14 cellular contexts compared by ENCODE assay signal in the genomic region with DNA sequence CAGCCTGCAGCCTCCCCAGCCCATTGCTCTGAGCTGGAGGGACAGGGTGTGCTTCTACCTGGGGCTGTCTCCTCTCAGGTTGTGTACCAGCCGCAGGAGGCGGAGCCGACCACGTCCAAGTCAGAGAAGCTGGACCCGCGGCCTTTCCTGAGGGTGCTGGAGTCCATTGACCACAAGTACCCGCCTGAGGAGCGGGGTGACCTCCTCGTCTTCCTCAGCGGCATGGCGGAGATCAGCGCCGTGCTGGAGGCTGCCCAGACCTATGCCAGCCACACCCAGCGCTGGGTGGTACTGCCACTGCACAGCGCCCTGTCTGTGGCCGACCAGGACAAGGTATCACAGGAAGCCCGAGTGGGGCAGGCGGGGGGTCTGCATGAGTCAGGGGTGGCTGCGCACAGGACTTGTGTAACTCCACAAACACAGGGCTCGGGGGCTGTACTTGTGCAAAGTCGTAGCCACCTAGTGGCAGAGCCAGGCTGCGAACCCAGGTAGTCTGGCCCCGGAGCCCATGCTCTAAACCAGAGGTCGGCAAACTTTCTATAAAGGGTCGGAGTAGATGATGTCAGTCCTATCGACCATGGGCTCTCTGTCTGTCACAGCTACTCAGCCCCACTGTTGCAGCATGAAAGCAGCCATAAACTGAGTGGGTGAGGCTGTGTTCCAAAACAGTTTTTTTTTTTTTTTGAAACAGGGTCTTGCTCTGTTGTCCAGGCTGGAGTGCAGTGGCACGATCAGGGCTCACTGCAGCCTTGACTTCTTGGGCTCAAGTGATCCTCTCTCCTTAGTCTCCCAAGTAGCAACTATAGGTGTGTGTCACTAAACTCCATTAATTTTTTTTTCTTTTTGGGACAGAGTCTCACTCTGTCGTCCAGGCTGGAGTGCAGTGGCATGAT. TPM values are rescaled to one million over a fixed set of nuclear protein-coding genes. Genes with fewer than 3 reads are reported as not detected.
A peak's percentile ranks its signal among the peaks of the same experiment; 100 is the strongest.
DNase-seq lines count a peak whose midpoint lies in the region; ATAC-seq and TF ChIP-seq lines count a peak whose summit lies in the region.
"Had no signal": no experiment of that assay in that cellular context is flagged by ENCODE, and none has a peak within 500 bp of the region (broad histone marks: within the 10 kb centered on the region; RNA-seq: fewer than 3 reads in every experiment).

No MANE protein-coding gene starts in this region.

- H3K4me3 ChIP-seq in right cardiac atrium (ENCODE audit: low read length) (no peak overlapping the region), SJCRH30 (no peak overlapping the region)
- H3K4me3 ChIP-seq: uterus had no signal

- TF ChIP-seq CTCF in endothelial cell (IDR thresholded peaks at IDR 0.05; ENCODE audit: unreplicated experiment) = peak; percentile 46

- H3K27ac ChIP-seq in right cardiac atrium (ENCODE audit: low read length) (no peak overlapping the region), SJCRH30 (no peak overlapping the region)
- H3K27ac ChIP-seq: RWPE1, uterus had no signal

- 96% methylated on average over 28 of the region's 28 CpGs for WGBS in right cardiac atrium

- H3K4me3 Mint-ChIP-seq in endothelial cell (ENCODE audit: unreplicated experiment) = peak overlapping the region; percentile 11
- no peak overlapping the region for H3K4me3 Mint-ChIP-seq in activated T-cell treated with anti-CD3 and anti-CD28 coated beads, Interleukin-2, amount 50 U/mL, for 24 hours
- H3K4me3 Mint-ChIP-seq: activated B cell treated with CpG ODN at 0.5 μM for 24 hours; central memory CD8-positive, alpha-beta T cell had no signal

- DNase-seq in right cardiac atrium = no peak
- no peak for DNase-seq in Right ventricle myocardium superior
- peak; percentile 35 for DNase-seq in NAMALWA (ENCODE audit: low spot score)
- peak; percentile 26 for DNase-seq in endothelial cell (ENCODE audit: low spot score)
- no peak for DNase-seq in central memory CD4-positive, alpha-beta T cell
- DNase-seq in SJCRH30 = no peak
- DNase-seq in activated T-cell treated with anti-CD3 and anti-CD28 coated beads, Interleukin-2, amount 50 U/mL, for 24 hours = no peak
- DNase-seq: activated B cell treated with CpG ODN at 0.5 μM for 24 hours, islet precursor cell, KBM-7, uterus had no signal

- peaks cover 89% of the 10 kb centered on the region for H3K36me3 ChIP-seq in SJCRH30
- H3K36me3 ChIP-seq: uterus had no signal

- H3K9me3 ChIP-seq in right cardiac atrium (ENCODE audit: control insufficient read depth, low read length) = no peaks in the 10 kb centered on the region
- no peaks in the 10 kb centered on the region for H3K9me3 ChIP-seq in SJCRH30 (replicated peaks)
- H3K9me3 ChIP-seq: uterus had no signal

- intact Hi-C loops in right cardiac atrium (cut with DNase I) = no loop called here
- intact Hi-C loops in Right ventricle myocardium superior (cut with DNase I) = no loop called here

- H3K4me1 ChIP-seq in right cardiac atrium (ENCODE audit: control insufficient read depth, insufficient read depth, low read length) (no peaks in the 10 kb centered on the region), SJCRH30 (no peaks in the 10 kb centered on the region)
- H3K4me1 ChIP-seq: uterus had no signal

- no peaks in the 10 kb centered on the region for H3K4me1 Mint-ChIP-seq in endothelial cell (ENCODE audit: unreplicated experiment)
- peaks cover 17% of the 10 kb centered on the region for H3K4me1 Mint-ChIP-seq in activated T-cell treated with anti-CD3 and anti-CD28 coated beads, Interleukin-2, amount 50 U/mL, for 24 hours (ENCODE audit: low read depth)
- H3K4me1 Mint-ChIP-seq: activated B cell treated with CpG ODN at 0.5 μM for 24 hours had no signal

- H3K27me3 ChIP-seq in right cardiac atrium (ENCODE audit: control insufficient read depth, insufficient read depth) (no peaks in the 10 kb centered on the region), SJCRH30 (no peaks in the 10 kb centered on the region)
- H3K27me3 ChIP-seq: uterus had no signal

- peaks cover 34% of the 10 kb centered on the region for H3K36me3 Mint-ChIP-seq in endothelial cell (ENCODE audit: low read depth, unreplicated experiment)
- peaks cover 97% of the 10 kb centered on the region for H3K36me3 Mint-ChIP-seq in activated T-cell treated with anti-CD3 and anti-CD28 coated beads, Interleukin-2, amount 50 U/mL, for 24 hours (ENCODE audit: low read depth)

- ATAC-seq in right cardiac atrium = peak; percentile 18 to 35
- ATAC-seq in Right ventricle myocardium superior (ENCODE audit: poor library complexity) = no peak
- no peak for ATAC-seq in HG03196 (IDR thresholded peaks at IDR 0.05; ENCODE audit: unreplicated experiment)

- H3K9me3 Mint-ChIP-seq in endothelial cell (ENCODE audit: unreplicated experiment) = no peaks in the 10 kb centered on the region
- no peaks in the 10 kb centered on the region for H3K9me3 Mint-ChIP-seq in activated T-cell treated with anti-CD3 and anti-CD28 coated beads, Interleukin-2, amount 50 U/mL, for 24 hours
- H3K9me3 Mint-ChIP-seq: activated B cell treated with CpG ODN at 0.5 μM for 24 hours; central memory CD8-positive, alpha-beta T cell had no signal

- peaks cover 4% of the 10 kb centered on the region for H3K27me3 Mint-ChIP-seq in endothelial cell (ENCODE audit: unreplicated experiment)
- H3K27me3 Mint-ChIP-seq in activated T-cell treated with anti-CD3 and anti-CD28 coated beads, Interleukin-2, amount 50 U/mL, for 24 hours = no peaks in the 10 kb centered on the region
- H3K27me3 Mint-ChIP-seq: activated B cell treated with CpG ODN at 0.5 μM for 24 hours; central memory CD8-positive, alpha-beta T cell had no signal

- no peak overlapping the region for H3K27ac Mint-ChIP-seq in endothelial cell (ENCODE audit: unreplicated experiment)
- H3K27ac Mint-ChIP-seq in activated T-cell treated with anti-CD3 and anti-CD28 coated beads, Interleukin-2, amount 50 U/mL, for 24 hours = no peak overlapping the region
- H3K27ac Mint-ChIP-seq: activated B cell treated with CpG ODN at 0.5 μM for 24 hours had no signal

RNA-seq across cellular contexts. Expression of gene DHX34, which starts 8.9 kb away (rescaled TPM):
- total RNA-seq in right cardiac atrium (1 to 10 TPM; 5.5 to 8.1 (median 6.1) TPM), Right ventricle myocardium superior (6.4 TPM), endothelial cell (ENCODE audit: unreplicated experiment) (19.4 TPM)
- polyA plus RNA-seq in right cardiac atrium = 5.5 TPM
- total RNA-seq in SJCRH30 (2014; rRNA removed; shearing (Covaris generic)) = 18.9 and 20.3 TPM in 2 replicates

RNA-seq across cellular contexts. Expression of gene C5AR2, which starts 26.1 kb away (rescaled TPM):
- total RNA-seq in right cardiac atrium (1 to 10 TPM in 3 of 4 donors, under 1 TPM in 1; 0.65 to 2.5 (median 1.4) TPM), Right ventricle myocardium superior (0.78 TPM), endothelial cell (ENCODE audit: unreplicated experiment) (0.59 TPM)
- 0.79 TPM for polyA plus RNA-seq in right cardiac atrium
- total RNA-seq in SJCRH30 (2014; rRNA removed; shearing (Covaris generic)) = not detected in 2 replicates

RNA-seq across cellular contexts. Expression of gene C5AR1, which starts 48.4 kb away (rescaled TPM):
- total RNA-seq in right cardiac atrium (10 to 100 TPM in 1 of 4 donors, 1 to 10 TPM in 3; 5.9 to 11.7 (median 6.9) TPM), Right ventricle myocardium superior (3.4 TPM), endothelial cell (ENCODE audit: unreplicated experiment) (0.56 TPM)
- 2.3 TPM for polyA plus RNA-seq in right cardiac atrium
- not detected in 2 replicates for total RNA-seq in SJCRH30 (2014; rRNA removed; shearing (Covaris generic))

Comparison
In these comparisons a context has a peak if more than half of its experiments do, and no peak if none do; other contexts are left out.
1. ATAC-seq: peak in right cardiac atrium (2 of 2); none in Right ventricle myocardium superior (single experiment) and HG03196 (single experiment).
2. DNase-seq: peak in NAMALWA (single experiment) and endothelial cell (single experiment); none in right cardiac atrium (0 of 3), Right ventricle myocardium superior (single experiment), central memory CD4-positive, alpha-beta T cell (single experiment), SJCRH30 (0 of 2) and activated T-cell treated with anti-CD3 and anti-CD28 coated beads, Interleukin-2, amount 50 U/mL, for 24 hours (single experiment).